In genomic region chr17:30600062-30600829, GRCh38 we compare ENCODE assay signal across 1 cellular context.
TF ChIP-seq lines count a peak whose summit lies in the region.

No MANE protein-coding gene starts in this region.

TF ChIP-seq in HepG2, 621 proteins besides CTCF, POLR2A, EP300 and RAD21 (continued from another document and continues in another):
- TF ChIP-seq ZNF136 (CRISPR knock-in tag; IDR thresholded peaks at IDR 0.05; ENCODE audit: low read depth) (0 out of 2 replicates have a peak, but pooled peaks have one; percentile 36), MNT (IDR thresholded peaks at IDR 0.05) (no peak), ZHX2 (IDR thresholded peaks at IDR 0.05; ENCODE audit: low read depth) (no peak), ZHX2 (CRISPR knock-in tag; IDR thresholded peaks at IDR 0.05; ENCODE audit: borderline replicate concordance) (no peak), SNRNP70 (IDR thresholded peaks at IDR 0.05; ENCODE audit: low read depth, low read length) (no peak), ZNF33A (CRISPR knock-in tag; IDR thresholded peaks at IDR 0.05; ENCODE audit: borderline replicate concordance) (peak; percentile 75; the same call in 1 of the 2 replicates), IKZF4 (CRISPR knock-in tag; IDR thresholded peaks at IDR 0.05; ENCODE audit: borderline replicate concordance, low read depth, not compliant biosample characterization) (peak; percentile 63), DMAP1 (CRISPR knock-in tag; IDR thresholded peaks at IDR 0.05) (no peak), MZF1 (CRISPR knock-in tag; IDR thresholded peaks at IDR 0.05; ENCODE audit: borderline replicate concordance) (no peak), NPAS2 (CRISPR knock-in tag; IDR thresholded peaks at IDR 0.05; ENCODE audit: borderline replicate concordance) (no peak), FOXM1 (CRISPR knock-in tag; IDR thresholded peaks at IDR 0.05) (no peak), RARG (CRISPR knock-in tag; IDR thresholded peaks at IDR 0.05; ENCODE audit: low read depth) (no peak), TSC22D2 (CRISPR knock-in tag; IDR thresholded peaks at IDR 0.05; ENCODE audit: borderline replicate concordance) (peak; percentile 58; the same call in 1 of the 2 replicates), ZNF792 (CRISPR knock-in tag; IDR thresholded peaks at IDR 0.05) (peak; percentile 82; the same call in 1 of the 2 replicates), GABPB1 (CRISPR knock-in tag; IDR thresholded peaks at IDR 0.05) (peak; percentile 77; the same call in 1 of the 2 replicates), SUZ12 (IDR thresholded peaks at IDR 0.05; ENCODE audit: low read depth, low read length) (no peak), NAIF1 (CRISPR knock-in tag; IDR thresholded peaks at IDR 0.05; ENCODE audit: borderline replicate concordance) (no peak; the same call in 1 of the 2 replicates), TRIM24 (CRISPR knock-in tag; IDR thresholded peaks at IDR 0.05) (no peak), MAF1 (CRISPR knock-in tag; IDR thresholded peaks at IDR 0.05; ENCODE audit: borderline replicate concordance) (no peak), FOXA1 (IDR thresholded peaks at IDR 0.05) (no peak), FOXA1 (CRISPR knock-in tag; IDR thresholded peaks at IDR 0.05) (no peak), ZNF691 (CRISPR knock-in tag; IDR thresholded peaks at IDR 0.05; ENCODE audit: borderline replicate concordance, low read depth) (no peak; the same call in 1 of the 2 replicates), RELA (CRISPR knock-in tag; IDR thresholded peaks at IDR 0.05) (no peak), ZFP36 (IDR thresholded peaks at IDR 0.05; ENCODE audit: borderline replicate concordance, low read depth, low read length, partially characterized antibody) (no peak), ZBTB26 (CRISPR knock-in tag; IDR thresholded peaks at IDR 0.05; ENCODE audit: borderline replicate concordance) (no peak), HNRNPUL1 (IDR thresholded peaks at IDR 0.05; ENCODE audit: low read depth, low read length) (no peak), ZNF337 (CRISPR knock-in tag; IDR thresholded peaks at IDR 0.05; ENCODE audit: borderline replicate concordance, low read depth) (no peak)
- TF ChIP-seq, protein P1, sequence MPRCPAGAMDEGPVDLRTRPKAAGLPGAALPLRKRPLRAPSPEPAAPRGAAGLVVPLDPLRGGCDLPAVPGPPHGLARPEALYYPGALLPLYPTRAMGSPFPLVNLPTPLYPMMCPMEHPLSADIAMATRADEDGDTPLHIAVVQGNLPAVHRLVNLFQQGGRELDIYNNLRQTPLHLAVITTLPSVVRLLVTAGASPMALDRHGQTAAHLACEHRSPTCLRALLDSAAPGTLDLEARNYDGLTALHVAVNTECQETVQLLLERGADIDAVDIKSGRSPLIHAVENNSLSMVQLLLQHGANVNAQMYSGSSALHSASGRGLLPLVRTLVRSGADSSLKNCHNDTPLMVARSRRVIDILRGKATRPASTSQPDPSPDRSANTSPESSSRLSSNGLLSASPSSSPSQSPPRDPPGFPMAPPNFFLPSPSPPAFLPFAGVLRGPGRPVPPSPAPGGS (CRISPR knock-in tag; IDR thresholded peaks at IDR 0.05): 0 out of 2 replicates have a peak, but pooled peaks have one; percentile 38
- TF ChIP-seq, protein P2, sequence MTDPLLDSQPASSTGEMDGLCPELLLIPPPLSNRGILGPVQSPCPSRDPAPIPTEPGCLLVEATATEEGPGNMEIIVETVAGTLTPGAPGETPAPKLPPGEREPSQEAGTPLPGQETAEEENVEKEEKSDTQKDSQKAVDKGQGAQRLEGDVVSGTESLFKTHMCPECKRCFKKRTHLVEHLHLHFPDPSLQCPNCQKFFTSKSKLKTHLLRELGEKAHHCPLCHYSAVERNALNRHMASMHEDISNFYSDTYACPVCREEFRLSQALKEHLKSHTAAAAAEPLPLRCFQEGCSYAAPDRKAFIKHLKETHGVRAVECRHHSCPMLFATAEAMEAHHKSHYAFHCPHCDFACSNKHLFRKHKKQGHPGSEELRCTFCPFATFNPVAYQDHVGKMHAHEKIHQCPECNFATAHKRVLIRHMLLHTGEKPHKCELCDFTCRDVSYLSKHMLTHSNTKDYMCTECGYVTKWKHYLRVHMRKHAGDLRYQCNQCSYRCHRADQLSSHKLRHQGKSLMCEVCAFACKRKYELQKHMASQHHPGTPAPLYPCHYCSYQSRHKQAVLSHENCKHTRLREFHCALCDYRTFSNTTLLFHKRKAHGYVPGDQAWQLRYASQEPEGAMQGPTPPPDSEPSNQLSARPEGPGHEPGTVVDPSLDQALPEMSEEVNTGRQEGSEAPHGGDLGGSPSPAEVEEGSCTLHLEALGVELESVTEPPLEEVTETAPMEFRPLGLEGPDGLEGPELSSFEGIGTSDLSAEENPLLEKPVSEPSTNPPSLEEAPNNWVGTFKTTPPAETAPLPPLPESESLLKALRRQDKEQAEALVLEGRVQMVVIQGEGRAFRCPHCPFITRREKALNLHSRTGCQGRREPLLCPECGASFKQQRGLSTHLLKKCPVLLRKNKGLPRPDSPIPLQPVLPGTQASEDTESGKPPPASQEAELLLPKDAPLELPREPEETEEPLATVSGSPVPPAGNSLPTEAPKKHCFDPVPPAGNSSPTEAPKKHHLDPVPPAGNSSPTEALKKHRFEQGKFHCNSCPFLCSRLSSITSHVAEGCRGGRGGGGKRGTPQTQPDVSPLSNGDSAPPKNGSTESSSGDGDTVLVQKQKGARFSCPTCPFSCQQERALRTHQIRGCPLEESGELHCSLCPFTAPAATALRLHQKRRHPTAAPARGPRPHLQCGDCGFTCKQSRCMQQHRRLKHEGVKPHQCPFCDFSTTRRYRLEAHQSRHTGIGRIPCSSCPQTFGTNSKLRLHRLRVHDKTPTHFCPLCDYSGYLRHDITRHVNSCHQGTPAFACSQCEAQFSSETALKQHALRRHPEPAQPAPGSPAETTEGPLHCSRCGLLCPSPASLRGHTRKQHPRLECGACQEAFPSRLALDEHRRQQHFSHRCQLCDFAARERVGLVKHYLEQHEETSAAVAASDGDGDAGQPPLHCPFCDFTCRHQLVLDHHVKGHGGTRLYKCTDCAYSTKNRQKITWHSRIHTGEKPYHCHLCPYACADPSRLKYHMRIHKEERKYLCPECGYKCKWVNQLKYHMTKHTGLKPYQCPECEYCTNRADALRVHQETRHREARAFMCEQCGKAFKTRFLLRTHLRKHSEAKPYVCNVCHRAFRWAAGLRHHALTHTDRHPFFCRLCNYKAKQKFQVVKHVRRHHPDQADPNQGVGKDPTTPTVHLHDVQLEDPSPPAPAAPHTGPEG (CRISPR knock-in tag; IDR thresholded peaks at IDR 0.05): peak; percentile 27; the same call in 1 of the 2 replicates
- TF ChIP-seq, protein P3, sequence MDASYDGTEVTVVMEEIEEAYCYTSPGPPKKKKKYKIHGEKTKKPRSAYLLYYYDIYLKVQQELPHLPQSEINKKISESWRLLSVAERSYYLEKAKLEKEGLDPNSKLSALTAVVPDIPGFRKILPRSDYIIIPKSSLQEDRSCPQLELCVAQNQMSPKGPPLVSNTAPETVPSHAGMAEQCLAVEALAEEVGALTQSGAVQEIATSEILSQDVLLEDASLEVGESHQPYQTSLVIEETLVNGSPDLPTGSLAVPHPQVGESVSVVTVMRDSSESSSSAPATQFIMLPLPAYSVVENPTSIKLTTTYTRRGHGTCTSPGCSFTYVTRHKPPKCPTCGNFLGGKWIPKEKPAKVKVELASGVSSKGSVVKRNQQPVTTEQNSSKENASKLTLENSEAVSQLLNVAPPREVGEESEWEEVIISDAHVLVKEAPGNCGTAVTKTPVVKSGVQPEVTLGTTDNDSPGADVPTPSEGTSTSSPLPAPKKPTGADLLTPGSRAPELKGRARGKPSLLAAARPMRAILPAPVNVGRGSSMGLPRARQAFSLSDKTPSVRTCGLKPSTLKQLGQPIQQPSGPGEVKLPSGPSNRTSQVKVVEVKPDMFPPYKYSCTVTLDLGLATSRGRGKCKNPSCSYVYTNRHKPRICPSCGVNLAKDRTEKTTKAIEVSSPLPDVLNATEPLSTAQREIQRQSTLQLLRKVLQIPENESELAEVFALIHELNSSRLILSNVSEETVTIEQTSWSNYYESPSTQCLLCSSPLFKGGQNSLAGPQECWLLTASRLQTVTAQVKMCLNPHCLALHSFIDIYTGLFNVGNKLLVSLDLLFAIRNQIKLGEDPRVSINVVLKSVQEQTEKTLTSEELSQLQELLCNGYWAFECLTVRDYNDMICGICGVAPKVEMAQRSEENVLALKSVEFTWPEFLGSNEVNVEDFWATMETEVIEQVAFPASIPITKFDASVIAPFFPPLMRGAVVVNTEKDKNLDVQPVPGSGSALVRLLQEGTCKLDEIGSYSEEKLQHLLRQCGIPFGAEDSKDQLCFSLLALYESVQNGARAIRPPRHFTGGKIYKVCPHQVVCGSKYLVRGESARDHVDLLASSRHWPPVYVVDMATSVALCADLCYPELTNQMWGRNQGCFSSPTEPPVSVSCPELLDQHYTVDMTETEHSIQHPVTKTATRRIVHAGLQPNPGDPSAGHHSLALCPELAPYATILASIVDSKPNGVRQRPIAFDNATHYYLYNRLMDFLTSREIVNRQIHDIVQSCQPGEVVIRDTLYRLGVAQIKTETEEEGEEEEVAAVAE (CRISPR knock-in tag; IDR thresholded peaks at IDR 0.05; ENCODE audit: borderline replicate concordance): peak; percentile 58
- TF ChIP-seq, protein P4, sequence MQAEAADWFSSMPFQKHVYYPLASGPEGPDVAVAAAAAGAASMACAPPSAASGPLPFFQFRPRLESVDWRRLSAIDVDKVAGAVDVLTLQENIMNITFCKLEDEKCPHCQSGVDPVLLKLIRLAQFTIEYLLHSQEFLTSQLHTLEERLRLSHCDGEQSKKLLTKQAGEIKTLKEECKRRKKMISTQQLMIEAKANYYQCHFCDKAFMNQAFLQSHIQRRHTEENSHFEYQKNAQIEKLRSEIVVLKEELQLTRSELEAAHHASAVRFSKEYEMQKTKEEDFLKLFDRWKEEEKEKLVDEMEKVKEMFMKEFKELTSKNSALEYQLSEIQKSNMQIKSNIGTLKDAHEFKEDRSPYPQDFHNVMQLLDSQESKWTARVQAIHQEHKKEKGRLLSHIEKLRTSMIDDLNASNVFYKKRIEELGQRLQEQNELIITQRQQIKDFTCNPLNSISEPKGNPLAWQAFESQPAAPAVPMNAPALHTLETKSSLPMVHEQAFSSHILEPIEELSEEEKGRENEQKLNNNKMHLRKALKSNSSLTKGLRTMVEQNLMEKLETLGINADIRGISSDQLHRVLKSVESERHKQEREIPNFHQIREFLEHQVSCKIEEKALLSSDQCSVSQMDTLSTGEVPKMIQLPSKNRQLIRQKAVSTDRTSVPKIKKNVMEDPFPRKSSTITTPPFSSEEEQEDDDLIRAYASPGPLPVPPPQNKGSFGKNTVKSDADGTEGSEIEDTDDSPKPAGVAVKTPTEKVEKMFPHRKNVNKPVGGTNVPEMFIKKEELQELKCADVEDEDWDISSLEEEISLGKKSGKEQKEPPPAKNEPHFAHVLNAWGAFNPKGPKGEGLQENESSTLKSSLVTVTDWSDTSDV (CRISPR knock-in tag; IDR thresholded peaks at IDR 0.05): peak; percentile 46; the same call in 1 of the 2 replicates
